25 cellular contexts compared by ENCODE assay signal in genomic region chr16:71986131-71986530, GRCh38. TPM values are rescaled to one million over a fixed set of nuclear protein-coding genes. Genes with fewer than 3 reads are reported as not detected.
DNase-seq lines count a peak whose midpoint lies in the region; ATAC-seq, FAIRE-seq and TF ChIP-seq lines count a peak whose summit lies in the region.
"Had no signal": no experiment of that assay in that cellular context is flagged by ENCODE, and none has a peak within 500 bp of the region (broad histone marks: within the 10 kb centered on the region; RNA-seq: fewer than 3 reads in every experiment).

No MANE protein-coding gene starts in this region.

- no peak overlapping the region for H3K56ac ChIP-seq in mesendoderm (ENCODE audit: low read length)

- TF ChIP-seq RAD21 in HepG2 (CRISPR knock-in tag; IDR thresholded peaks at IDR 0.05): no peak

- H2BK15ac ChIP-seq in mesendoderm (replicated peaks; ENCODE audit: low read depth): no peak overlapping the region

- no peak overlapping the region for H2AK5ac ChIP-seq in mesendoderm (ENCODE audit: low read length)

- peaks cover 68% of the 10 kb centered on the region for H3K4me1 ChIP-seq in HepG2 (ENCODE audit: insufficient read depth, low read length)
- peaks cover 0 to 8% (median 0%) of the 10 kb centered on the region in 4 donors for H3K4me1 ChIP-seq in right lobe of liver
- H3K4me1 ChIP-seq in endodermal cell (ENCODE audit: control insufficient read depth, insufficient read depth, low read length): peaks cover 5% of the 10 kb centered on the region
- peaks cover 8% of the 10 kb centered on the region for H3K4me1 ChIP-seq in mesendoderm (ENCODE audit: control insufficient read depth, low read depth, low read length)
- no peaks in the 10 kb centered on the region for H3K4me1 ChIP-seq in esophagus muscularis mucosa
- H3K4me1 ChIP-seq: A549, Caco-2 had no signal

- H3K79me2 ChIP-seq in HepG2 (ENCODE audit: insufficient read depth, low read length) (no peaks in the 10 kb centered on the region), mesendoderm (ENCODE audit: control insufficient read depth, insufficient read depth, low read length) (no peaks in the 10 kb centered on the region)

- H3K27me3 ChIP-seq in HepG2 (ENCODE audit: control insufficient read depth in 1 of 2, insufficient read depth in 2 of 2, low read length in 2 of 2) (no peaks in the 10 kb centered on the region), right lobe of liver (no peaks in the 10 kb centered on the region), endodermal cell (ENCODE audit: control insufficient read depth, insufficient read depth, low read length, poor library complexity, severe bottlenecking) (no peaks in the 10 kb centered on the region), mesendoderm (ENCODE audit: insufficient read depth, low read length, poor library complexity) (no peaks in the 10 kb centered on the region), esophagus muscularis mucosa (peaks cover 0 to 36% (median 0%) of the 10 kb centered on the region in 4 donors)
- H3K27me3 ChIP-seq: BLaER1 treated with 17β-estradiol and CSF1 and Interleukin-3, amounts not matched to agents 10 nM and 100 nM had no signal

- no peak for FAIRE-seq in HepG2 (lab: Jason Lieb, UNC)
- FAIRE-seq: A549, D721Med, G401.6, GM12891, GM19239 had no signal

- H3K4me2 ChIP-seq in HepG2 (ENCODE audit: low read depth, low read length): peak overlapping the region; percentile 81
- no peak overlapping the region for H3K4me2 ChIP-seq in mesendoderm (ENCODE audit: low read length)
- H3K4me2 ChIP-seq: A549; BLaER1 treated with 17β-estradiol and CSF1 and Interleukin-3, amounts not matched to agents 10 nM and 100 nM had no signal

- no peak overlapping the region for H2AFZ ChIP-seq in HepG2 (ENCODE audit: low read length)

- H4K20me1 ChIP-seq in HepG2 (ENCODE audit: insufficient read depth, low read length): no peaks in the 10 kb centered on the region
- H4K20me1 ChIP-seq: BLaER1 treated with 17β-estradiol and CSF1 and Interleukin-3, amounts not matched to agents 10 nM and 100 nM had no signal

- H3K36me3 Mint-ChIP-seq in endodermal cell (ENCODE audit: low read depth): no peaks in the 10 kb centered on the region
- H3K36me3 Mint-ChIP-seq in activated T-cell treated with anti-CD3 and anti-CD28 coated beads, Interleukin-2, amount 50 U/mL, for 4 hours (ENCODE audit: insufficient read depth): no peaks in the 10 kb centered on the region
- H3K36me3 Mint-ChIP-seq: CD8-positive, alpha-beta T cell had no signal

- intact Hi-C loops in HepG2 (cut with micrococcal nuclease; ENCODE audit: unreplicated experiment): no loop called here
- intact Hi-C loops in right lobe of liver (cut with DNase I): no loop called here
- intact Hi-C loops in esophagus muscularis mucosa (cut with DNase I): no loop called here

- DNase-seq in HepG2 (ENCODE audit: low spot score): no peak
- DNase-seq in right lobe of liver: no peak
- DNase-seq in endodermal cell: peak; percentile 81
- peak; percentile 84 for DNase-seq in mesendoderm
- no peak for DNase-seq in activated T-cell treated with anti-CD3 and anti-CD28 coated beads, Interleukin-2, amount 50 U/mL, for 4 hours
- DNase-seq in esophagus muscularis mucosa (ENCODE audit: extremely low spot score): no peak
- DNase-seq in left lobe of liver (ENCODE audit: low spot score): no peak
- DNase-seq: AML-193; Caco-2; Calu3; CD4-positive, alpha-beta T cell; CD8-positive, alpha-beta T cell; DMS79 treated with DMSO at 0.1 percent for 48 hours; GF-D8 had no signal

- H3K36me3 ChIP-seq in HepG2 (replicated peaks in 1 of 2; ENCODE audit: control insufficient read depth in 1 of 2, insufficient read depth in 2 of 2, low read length in 2 of 2): no peaks in the 10 kb centered on the region
- H3K36me3 ChIP-seq in right lobe of liver: no peaks in the 10 kb centered on the region
- no peaks in the 10 kb centered on the region for H3K36me3 ChIP-seq in endodermal cell (ENCODE audit: control insufficient read depth, insufficient read depth, low read length)
- H3K36me3 ChIP-seq in mesendoderm (ENCODE audit: control insufficient read depth, insufficient read depth, low read length): no peaks in the 10 kb centered on the region
- H3K36me3 ChIP-seq in esophagus muscularis mucosa: no peaks in the 10 kb centered on the region
- H3K36me3 ChIP-seq: BLaER1 treated with 17β-estradiol and CSF1 and Interleukin-3, amounts not matched to agents 10 nM and 100 nM had no signal

- peaks cover 32% of the 10 kb centered on the region for H3K4me1 Mint-ChIP-seq in endodermal cell
- H3K4me1 Mint-ChIP-seq in activated T-cell treated with anti-CD3 and anti-CD28 coated beads, Interleukin-2, amount 50 U/mL, for 4 hours (ENCODE audit: low read depth): no peaks in the 10 kb centered on the region
- H3K4me1 Mint-ChIP-seq: B cell had no signal

- H3K9ac ChIP-seq in HepG2 (ENCODE audit: insufficient read depth, low read depth, low read length) (no peak overlapping the region), endodermal cell (ENCODE audit: extremely low read depth, low read length, poor library complexity, severe bottlenecking) (no peak overlapping the region), mesendoderm (ENCODE audit: low read length) (no peak overlapping the region)
- H3K9ac ChIP-seq: BLaER1 treated with 17β-estradiol and CSF1 and Interleukin-3, amounts not matched to agents 10 nM and 100 nM had no signal

- POLR2A ChIA-PET in HepG2 (lab: Yijun Ruan, JAX): no interaction called here

- no peak overlapping the region for H2BK5ac ChIP-seq in mesendoderm (ENCODE audit: low read length)

- no peak overlapping the region for H3K4me3 Mint-ChIP-seq in endodermal cell
- H3K4me3 Mint-ChIP-seq in activated T-cell treated with anti-CD3 and anti-CD28 coated beads, Interleukin-2, amount 50 U/mL, for 4 hours: no peak overlapping the region
- H3K4me3 Mint-ChIP-seq: B cell; CD4-positive, alpha-beta T cell; CD8-positive, alpha-beta T cell had no signal

- no TSS peak for BruUV-seq in HepG2 (replicated peaks; lab: Mats Ljungman, UMichigan)

- H3K9me3 ChIP-seq in HepG2 (ENCODE audit: low read length) (no peaks in the 10 kb centered on the region), right lobe of liver (no peaks in the 10 kb centered on the region), endodermal cell (ENCODE audit: control insufficient read depth, low read length) (peaks cover 3% of the 10 kb centered on the region), esophagus muscularis mucosa (no peaks in the 10 kb centered on the region)
- H3K9me3 ChIP-seq: A549; BLaER1 treated with 17β-estradiol and CSF1 and Interleukin-3, amounts not matched to agents 10 nM and 100 nM; Caco-2 had no signal

- H3K9me3 Mint-ChIP-seq in endodermal cell: no peaks in the 10 kb centered on the region
- H3K9me3 Mint-ChIP-seq in activated T-cell treated with anti-CD3 and anti-CD28 coated beads, Interleukin-2, amount 50 U/mL, for 4 hours: no peaks in the 10 kb centered on the region
- H3K9me3 Mint-ChIP-seq: CD4-positive, alpha-beta T cell; CD8-positive, alpha-beta T cell had no signal

- no peak overlapping the region for H3K23ac ChIP-seq in mesendoderm (ENCODE audit: low read length)

- no peak for TF ChIP-seq CTCF in HepG2 (CRISPR knock-in tag; IDR thresholded peaks at IDR 0.05)
- no peak for TF ChIP-seq CTCF in right lobe of liver (IDR thresholded peaks at IDR 0.05)
- no peak for TF ChIP-seq CTCF in endodermal cell (conservative IDR thresholded peaks at IDR 0.05)
- no peak for TF ChIP-seq CTCF in esophagus muscularis mucosa (IDR thresholded peaks at IDR 0.05)

- no peak overlapping the region for H3K4me3 ChIP-seq in HepG2 (replicated peaks in 1 of 3; ENCODE audit: insufficient read depth in 1 of 3, low read depth in 2 of 3, low read length in 3 of 3)
- H3K4me3 ChIP-seq in right lobe of liver: no peak overlapping the region
- H3K4me3 ChIP-seq in endodermal cell (ENCODE audit: low read length): no peak overlapping the region
- H3K4me3 ChIP-seq in mesendoderm (ENCODE audit: low read length): no peak overlapping the region
- H3K4me3 ChIP-seq in esophagus muscularis mucosa: no peak overlapping the region
- H3K4me3 ChIP-seq: A549; BLaER1 treated with 17β-estradiol and CSF1 and Interleukin-3, amounts not matched to agents 10 nM and 100 nM had no signal

- no peak overlapping the region for H4K5ac ChIP-seq in mesendoderm (ENCODE audit: low read length)

- H4K8ac ChIP-seq in mesendoderm (ENCODE audit: low read depth, low read length): no peak overlapping the region

- in situ Hi-C loops in HepG2 (cut with HindIII; ENCODE audit: extremely low pct_ligation_motif_present, low pct_unique_long_range_greater_than_20kb): no loop called here

- no peak overlapping the region for H2BK120ac ChIP-seq in mesendoderm (ENCODE audit: low read depth, low read length)

- ATAC-seq in HepG2 (0 out of 3 replicates have a peak, but pooled peaks have one; percentile 10), right lobe of liver (no peak), left lobe of liver (no peak)
- ATAC-seq in activated T-cell treated with anti-CD3 and anti-CD28 coated beads, Interleukin-2, amount 50 U/mL, for 4 hours: no peak
- ATAC-seq: CD8-positive, alpha-beta T cell had no signal

- no peaks in the 10 kb centered on the region for H3K79me1 ChIP-seq in mesendoderm (ENCODE audit: low read length)

- no peaks in the 10 kb centered on the region for H3K27me3 Mint-ChIP-seq in endodermal cell (ENCODE audit: insufficient read depth)
- peaks cover 16% of the 10 kb centered on the region for H3K27me3 Mint-ChIP-seq in activated T-cell treated with anti-CD3 and anti-CD28 coated beads, Interleukin-2, amount 50 U/mL, for 4 hours (ENCODE audit: low read depth)

- H3K4ac ChIP-seq in mesendoderm (ENCODE audit: low read depth, low read length): no peak overlapping the region

- 15% methylated on average over 4 of the region's 4 CpGs for WGBS in HepG2 (ENCODE audit: low lambda C conversion rate)
- 88% methylated on average over 3 of the region's 4 CpGs for WGBS in right lobe of liver (ENCODE audit: insufficient coverage, low coverage, low lambda C conversion rate, missing lambda C conversion rate)
- WGBS in endodermal cell (ENCODE audit: insufficient coverage in 1 of 2, insufficient read length in 1 of 2), 2 experiments: 36 to 44% methylated on average over 2 to 4 of the region's 4 CpGs
- no CpG with 5 or more reads among the region's 4 CpGs for WGBS in mesendoderm (ENCODE audit: extremely low coverage, insufficient coverage, low lambda C conversion rate)
- 54% methylated on average over 4 of the region's 4 CpGs for WGBS in esophagus muscularis mucosa

- CTCF ChIA-PET in HepG2 (lab: Yijun Ruan, JAX; ENCODE audit: low intra/inter-chr PET ratio, low total read pairs): no interaction called here

- H3K27ac ChIP-seq in HepG2 (ENCODE audit: extremely low read length, insufficient read depth, low read length) (no peak overlapping the region), right lobe of liver (no peak overlapping the region), endodermal cell (ENCODE audit: low read depth, low read length) (no peak overlapping the region), mesendoderm (ENCODE audit: low read depth, low read length) (no peak overlapping the region), esophagus muscularis mucosa (replicated peaks in 1 of 4) (no peak overlapping the region)
- H3K27ac ChIP-seq: 22Rv1; A549; BLaER1 treated with 17β-estradiol and CSF1 and Interleukin-3, amounts not matched to agents 10 nM and 100 nM; C4-2B had no signal

- peak overlapping the region; percentile 71 for H3K27ac Mint-ChIP-seq in endodermal cell
- H3K27ac Mint-ChIP-seq: CD4-positive, alpha-beta T cell; CD8-positive, alpha-beta T cell had no signal

- no peak for TF ChIP-seq EP300 in HepG2 (IDR thresholded peaks at IDR 0.05; ENCODE audit: low read depth in 2 of 2, low read length in 2 of 2)
- no peak for TF ChIP-seq EP300 in HepG2 (CRISPR knock-in tag; IDR thresholded peaks at IDR 0.05; ENCODE audit: borderline replicate concordance)
- no peak for TF ChIP-seq EP300 in esophagus muscularis mucosa (IDR thresholded peaks at IDR 0.05)

- H3K18ac ChIP-seq in mesendoderm (ENCODE audit: low read length): no peak overlapping the region

- TF ChIP-seq POLR2A in HepG2 (IDR thresholded peaks at IDR 0.05; ENCODE audit: insufficient read depth in 1 of 2, low read depth in 2 of 2, low read length in 2 of 2): no peak
- TF ChIP-seq POLR2A in right lobe of liver (IDR thresholded peaks at IDR 0.05): no peak
- TF ChIP-seq POLR2A in esophagus muscularis mucosa (IDR thresholded peaks at IDR 0.05; ENCODE audit: low read depth): no peak

RNA-seq across cellular contexts. Expression of gene PKD1L3, which starts 14.1 kb away (rescaled TPM):
- total RNA-seq in HepG2 (2016; rRNA removed; fragmentation: Illumina TruSeq; extraction: Trizol): 0.02 TPM in 1 of 2 replicates, not detected in the other
- not detected in 2 replicates for total RNA-seq in HepG2 (2016; cell fraction: cytosol; rRNA removed; fragmentation: Illumina TruSeq; extraction: Trizol; ENCODE audit: low read depth)
- total RNA-seq in HepG2 (2016; cell fraction: insoluble cytoplasmic fraction; rRNA removed; fragmentation: Illumina TruSeq; extraction: Trizol): 0.02 TPM in 1 of 2 replicates, not detected in the other
- 0.03 TPM in 1 of 2 replicates, not detected in the other for total RNA-seq in HepG2 (2016; cell fraction: membrane; rRNA removed; fragmentation: Illumina TruSeq; extraction: Trizol)
- 0.06 TPM in 1 of 2 replicates, not detected in the other for total RNA-seq in HepG2 (2016; cell fraction: nucleus; rRNA removed; fragmentation: Illumina TruSeq; extraction: Trizol)
- 0.01 TPM in 1 of 2 replicates, not detected in the other for polyA plus RNA-seq in HepG2 (2011; rRNA removed)
- polyA plus RNA-seq in HepG2 (2011; cell fraction: cytosol; rRNA removed): 0.01 TPM in 1 of 2 replicates, not detected in the other
- polyA plus RNA-seq in HepG2 (2011; cell fraction: nucleus; rRNA removed): not detected in 2 replicates
- polyA plus RNA-seq in HepG2 (2012): 0.03 TPM in 2 replicates
- not detected in 2 replicates for polyA plus RNA-seq in HepG2 (2016; cell fraction: cytosol; fragmentation: Illumina TruSeq; extraction: Trizol; ENCODE audit: low read depth)
- not detected in 2 replicates for polyA plus RNA-seq in HepG2 (2016; cell fraction: insoluble cytoplasmic fraction; fragmentation: Illumina TruSeq; extraction: Trizol; ENCODE audit: low read depth)
- not detected in 2 replicates for polyA plus RNA-seq in HepG2 (2016; cell fraction: membrane; fragmentation: Illumina TruSeq; extraction: Trizol; ENCODE audit: low read depth)
- not detected in 2 replicates for polyA plus RNA-seq in HepG2 (2016; cell fraction: nucleus; fragmentation: Illumina TruSeq; extraction: Trizol; ENCODE audit: insufficient read depth, low read depth)
- not detected in 2 replicates for polyA minus RNA-seq in HepG2 (2011; rRNA and poly(A)+ RNA removed; ENCODE audit: low replicate concordance)
- not detected in 2 replicates for polyA minus RNA-seq in HepG2 (2011; cell fraction: cytosol; rRNA and poly(A)+ RNA removed)
- polyA minus RNA-seq in HepG2 (2011; cell fraction: nucleus; rRNA and poly(A)+ RNA removed): not detected in 2 replicates
- 1 to 10 TPM in 2 of 6 experiments, under 1 TPM in 4; 0.60 to 2.0 (median 0.83) TPM for total RNA-seq in right lobe of liver
- under 1 TPM; 0.07 to 0.13 TPM for total RNA-seq in endodermal cell
- polyA plus RNA-seq in endodermal cell (2013, experiment 1 of 2): 0.11 TPM
- polyA plus RNA-seq in endodermal cell (2013, experiment 2 of 2): 0.08 TPM
- polyA plus RNA-seq in mesendoderm (2013, experiment 1 of 2): 0.03 TPM
- polyA plus RNA-seq in mesendoderm (2013, experiment 2 of 2): 0.04 TPM
- not detected for total RNA-seq in activated T-cell treated with anti-CD3 and anti-CD28 coated beads, Interleukin-2, amount 50 U/mL, for 4 hours
- under 1 TPM in 3 of 4 donors, not detected in 1; 0.06 to 0.42 (median 0.17) TPM for total RNA-seq in esophagus muscularis mucosa
- total RNA-seq in left lobe of liver: 0.88 TPM
- total RNA-seq: A172; B cell; Caco-2; Calu3; CD4-positive, alpha-beta T cell; CD8-positive, alpha-beta T cell had no signal
- polyA plus RNA-seq: BJ had no signal

RNA-seq across cellular contexts. Expression of gene DHODH, which starts 22.4 kb away (rescaled TPM):
- total RNA-seq in HepG2 (2016; rRNA removed; fragmentation: Illumina TruSeq; extraction: Trizol) (12.7 and 16.4 TPM in 2 replicates), right lobe of liver (100 to 1,000 TPM in 1 of 6 experiments, 10 to 100 TPM in 5; 26.7 to 108 (median 74.6) TPM), endodermal cell (10 to 100 TPM; 15.5 to 17.4 TPM), esophagus muscularis mucosa (1 to 10 TPM; 3.3 to 6.8 (median 4.7) TPM), left lobe of liver (28.4 TPM)
- 2.8 and 3.5 TPM in 2 replicates for total RNA-seq in HepG2 (2016; cell fraction: cytosol; rRNA removed; fragmentation: Illumina TruSeq; extraction: Trizol; ENCODE audit: low read depth)
- total RNA-seq in HepG2 (2016; cell fraction: insoluble cytoplasmic fraction; rRNA removed; fragmentation: Illumina TruSeq; extraction: Trizol): 7.2 and 17.7 TPM in 2 replicates
- total RNA-seq in HepG2 (2016; cell fraction: membrane; rRNA removed; fragmentation: Illumina TruSeq; extraction: Trizol): 6.4 and 6.5 TPM in 2 replicates
- 15.5 and 21.3 TPM in 2 replicates for total RNA-seq in HepG2 (2016; cell fraction: nucleus; rRNA removed; fragmentation: Illumina TruSeq; extraction: Trizol)
- 9.7 and 10.7 TPM in 2 replicates for polyA plus RNA-seq in HepG2 (2011; rRNA removed)
- polyA plus RNA-seq in HepG2 (2011; cell fraction: cytosol; rRNA removed): 9.2 and 11.3 TPM in 2 replicates
- 9.2 and 9.3 TPM in 2 replicates for polyA plus RNA-seq in HepG2 (2011; cell fraction: nucleus; rRNA removed)
- polyA plus RNA-seq in HepG2 (2012): 8.3 and 11.2 TPM in 2 replicates
- 3.0 and 3.1 TPM in 2 replicates for polyA plus RNA-seq in HepG2 (2016; cell fraction: cytosol; fragmentation: Illumina TruSeq; extraction: Trizol; ENCODE audit: low read depth)
- 8.7 and 9.3 TPM in 2 replicates for polyA plus RNA-seq in HepG2 (2016; cell fraction: insoluble cytoplasmic fraction; fragmentation: Illumina TruSeq; extraction: Trizol; ENCODE audit: low read depth)
- 3.3 and 4.6 TPM in 2 replicates for polyA plus RNA-seq in HepG2 (2016; cell fraction: membrane; fragmentation: Illumina TruSeq; extraction: Trizol; ENCODE audit: low read depth)
- polyA plus RNA-seq in HepG2 (2016; cell fraction: nucleus; fragmentation: Illumina TruSeq; extraction: Trizol; ENCODE audit: insufficient read depth, low read depth): 19.3 and 27.3 TPM in 2 replicates
- polyA minus RNA-seq in HepG2 (2011; rRNA and poly(A)+ RNA removed; ENCODE audit: low replicate concordance): 7.9 and 10.5 TPM in 2 replicates
- polyA minus RNA-seq in HepG2 (2011; cell fraction: cytosol; rRNA and poly(A)+ RNA removed): 4.6 and 5.8 TPM in 2 replicates
- polyA minus RNA-seq in HepG2 (2011; cell fraction: nucleus; rRNA and poly(A)+ RNA removed): 8.2 and 11.4 TPM in 2 replicates
- 6.9 TPM for polyA plus RNA-seq in endodermal cell (2013, experiment 1 of 2)
- 6.6 TPM for polyA plus RNA-seq in endodermal cell (2013, experiment 2 of 2)
- 11.0 TPM for polyA plus RNA-seq in mesendoderm (2013, experiment 1 of 2)
- 10.0 TPM for polyA plus RNA-seq in mesendoderm (2013, experiment 2 of 2)
- total RNA-seq in activated T-cell treated with anti-CD3 and anti-CD28 coated beads, Interleukin-2, amount 50 U/mL, for 4 hours: 10 to 100 TPM; 33.4 to 39.0 (median 35.8) TPM

Comparison
In these comparisons a context has a peak if more than half of its experiments do, and no peak if none do; other contexts are left out.
1. DNase-seq: peak in endodermal cell (single experiment) and mesendoderm (single experiment); none in HepG2 (single experiment), right lobe of liver (0 of 3), activated T-cell treated with anti-CD3 and anti-CD28 coated beads, Interleukin-2, amount 50 U/mL, for 4 hours (single experiment), esophagus muscularis mucosa (single experiment) and left lobe of liver (single experiment).